ENCODE assay signal across 31 cellular contexts in genomic region chr10:56470701-56471100, GRCh38.
"Had no signal": no experiment of that assay in that cellular context is flagged by ENCODE, and none has a peak within 500 bp of the region (broad histone marks: within the 10 kb centered on the region; RNA-seq: fewer than 3 reads in every experiment).

No MANE protein-coding gene starts in this region.

- H3K9me3 ChIP-seq: Peyer's patch, SJSA1, SK-N-SH had no signal

- H3K4me3 ChIP-seq: Peyer's patch, SJSA1 had no signal

- H3K4me1 ChIP-seq: Peyer's patch, SJSA1 had no signal

- ATAC-seq: PC-3 had no signal

- H3K9ac ChIP-seq: KMS-11, SK-N-SH had no signal

- DNase-seq: Karpas-422, KBM-7, MM.1S, MV-4-11, NCI-H1092, NCI-H1105, NCI-H1417 treated with DMSO at 0.1 percent for 48 hours, NCI-H1436 treated with DMSO at 0.1 percent for 48 hours, NCI-H1694 treated with DMSO at 0.1 percent for 48 hours, NCI-H187 treated with DMSO at 0.1 percent for 48 hours, NCI-H2029, NCI-H2081, NCI-H2107, NCI-H2171, NCI-H226, NCI-H446 treated with DMSO at 0.1 percent for 48 hours, NCI-H510A, NCI-H524, NCI-H526, NCI-H774, OCI-M1, PC-3, Peyer's patch, Right ventricle myocardium superior, RPMI8226, SHP77 treated with DMSO at 0.1 percent for 48 hours, SK-N-SH, SW 1271, T-helper 1 cell had no signal

- H3K4me2 ChIP-seq: KMS-11, SK-N-SH had no signal

- H3K27ac ChIP-seq: KMS-11, Peyer's patch, SJSA1 had no signal

- H3K27me3 ChIP-seq: Peyer's patch, SJSA1 had no signal

- H3K36me3 ChIP-seq: Peyer's patch, SJSA1 had no signal
